14 cellular contexts compared by ENCODE assay signal in the genomic region with DNA sequence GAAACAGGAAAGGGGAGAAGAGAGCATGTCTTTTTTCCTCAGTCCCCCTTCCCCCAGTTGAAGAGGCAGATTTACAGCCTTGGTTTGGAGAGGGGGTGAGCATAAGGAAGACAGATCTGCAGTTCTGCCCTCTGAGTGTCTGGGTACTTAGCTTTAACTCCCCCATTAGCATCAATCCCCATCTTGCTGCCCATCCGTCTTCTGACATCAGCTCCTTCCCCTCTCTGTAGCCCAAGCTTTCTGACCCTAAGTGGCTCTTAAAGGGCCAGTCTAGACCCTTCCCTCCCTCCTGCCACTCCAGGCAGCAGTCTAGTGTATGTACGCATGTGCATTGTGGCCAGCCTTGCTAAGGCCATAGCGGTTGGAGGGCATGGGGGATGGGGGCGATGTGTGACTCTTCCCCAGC. TPM values are rescaled to one million over a fixed set of nuclear protein-coding genes. Genes with fewer than 3 reads are reported as not detected.
DNase-seq lines count a peak whose midpoint lies in the region; ATAC-seq and TF ChIP-seq lines count a peak whose summit lies in the region.
"Had no signal": no experiment of that assay in that cellular context is flagged by ENCODE, and none has a peak within 500 bp of the region (broad histone marks: within the 10 kb centered on the region; RNA-seq: fewer than 3 reads in every experiment).

No MANE protein-coding gene starts in this region.

- H3K36me3 Mint-ChIP-seq in natural killer cell treated with Interleukin-12 subunit alpha and Interleukin-12 subunit beta and Interleukin-15 and Interleukin-18, amount 100 ng/mL, for 72 hours, result no peaks in the 10 kb centered on the region
- H3K36me3 Mint-ChIP-seq in natural killer cell, result no peaks in the 10 kb centered on the region
- H3K36me3 Mint-ChIP-seq: activated CD8-positive, alpha-beta memory T cell treated with anti-CD3 and anti-CD28 coated beads, Interleukin-2, amount 10 ng/mL, durations not matched to agents 7 days and 5 days; naive B cell had no signal

- H3K23ac ChIP-seq in mesendoderm (ENCODE audit: low read length), result no peak overlapping the region

- no peak for TF ChIP-seq POLR2A in vagina (IDR thresholded peaks at IDR 0.05)

- H3K27ac ChIP-seq in WERI-Rb-1 (peak overlapping the region; percentile 98), mesendoderm (ENCODE audit: low read depth, low read length) (peak overlapping the region; percentile 93), vagina (peak overlapping the region; percentile 92), ascending aorta (no peak overlapping the region), left ventricle myocardium inferior (replicated peaks) (no peak overlapping the region)

- no peak for ATAC-seq in natural killer cell treated with Interleukin-12 subunit alpha and Interleukin-12 subunit beta and Interleukin-15 and Interleukin-18, amount 100 ng/mL, for 72 hours
- ATAC-seq in natural killer cell, result no peak
- ATAC-seq: activated CD8-positive, alpha-beta memory T cell treated with anti-CD3 and anti-CD28 coated beads, Interleukin-2, amount 10 ng/mL, durations not matched to agents 7 days and 5 days had no signal

- H3K4me2 ChIP-seq in mesendoderm (ENCODE audit: low read length), result no peak overlapping the region

- no peak for TF ChIP-seq CTCF in natural killer cell (IDR thresholded peaks at IDR 0.05)
- TF ChIP-seq CTCF in WERI-Rb-1 (IDR thresholded peaks at IDR 0.05; ENCODE audit: low read depth, low read length), result no peak
- no peak for TF ChIP-seq CTCF in vagina (IDR thresholded peaks at IDR 0.05)
- no peak for TF ChIP-seq CTCF in ascending aorta (IDR thresholded peaks at IDR 0.05)
- TF ChIP-seq CTCF in left ventricle myocardium inferior (IDR thresholded peaks at IDR 0.05; ENCODE audit: borderline replicate concordance), result no peak

- no peak overlapping the region for H3K4me3 Mint-ChIP-seq in natural killer cell treated with Interleukin-12 subunit alpha and Interleukin-12 subunit beta and Interleukin-15 and Interleukin-18, amount 100 ng/mL, for 72 hours
- H3K4me3 Mint-ChIP-seq in natural killer cell, result no peak overlapping the region
- H3K4me3 Mint-ChIP-seq: activated CD8-positive, alpha-beta memory T cell treated with anti-CD3 and anti-CD28 coated beads, Interleukin-2, amount 10 ng/mL, durations not matched to agents 7 days and 5 days had no signal

- H2BK5ac ChIP-seq in mesendoderm (ENCODE audit: low read length), result peak overlapping the region; percentile 77

- no peaks in the 10 kb centered on the region for H3K27me3 ChIP-seq in WERI-Rb-1 (ENCODE audit: insufficient read depth, low read depth, severe bottlenecking)
- no peaks in the 10 kb centered on the region for H3K27me3 ChIP-seq in mesendoderm (ENCODE audit: insufficient read depth, low read length, poor library complexity)
- no peaks in the 10 kb centered on the region for H3K27me3 ChIP-seq in vagina
- no peaks in the 10 kb centered on the region for H3K27me3 ChIP-seq in ascending aorta
- no peaks in the 10 kb centered on the region for H3K27me3 ChIP-seq in left ventricle myocardium inferior (ENCODE audit: low read depth)

- DNase-seq in natural killer cell treated with Interleukin-12 subunit alpha and Interleukin-12 subunit beta and Interleukin-15 and Interleukin-18, amount 100 ng/mL, for 72 hours (ENCODE audit: low spot score), result peak; percentile 20
- no peak for DNase-seq in natural killer cell
- peak; percentile 94 for DNase-seq in WERI-Rb-1
- peak; percentile 60 for DNase-seq in mesendoderm
- no peak for DNase-seq in vagina (ENCODE audit: extremely low spot score in 2 of 2)
- no peak for DNase-seq in ascending aorta (ENCODE audit: low spot score in 2 of 2)
- no peak for DNase-seq in cortex of kidney (lab: John Stamatoyannopoulos, UW)
- DNase-seq in left ventricle myocardium inferior, result no peak
- DNase-seq: activated CD8-positive, alpha-beta memory T cell treated with anti-CD3 and anti-CD28 coated beads, Interleukin-2, amount 10 ng/mL, durations not matched to agents 7 days and 5 days; aorta; MM.1S; naive B cell; T-helper 9 cell had no signal

- H3K56ac ChIP-seq in mesendoderm (ENCODE audit: low read length), result peak overlapping the region; percentile 100

- WGBS in mesendoderm (ENCODE audit: extremely low coverage, insufficient coverage, low lambda C conversion rate), result no CpG with 5 or more reads among the region's 4 CpGs

- peak overlapping the region; percentile 3 for H3K18ac ChIP-seq in mesendoderm (ENCODE audit: low read length)

- H3K4me3 ChIP-seq in WERI-Rb-1 (ENCODE audit: low read depth, low read length) (no peak overlapping the region; the same call in 1 of the 2 replicates), mesendoderm (ENCODE audit: low read length) (no peak overlapping the region), vagina (no peak overlapping the region), ascending aorta (no peak overlapping the region), left ventricle myocardium inferior (no peak overlapping the region)

- no peak overlapping the region for H3K4ac ChIP-seq in mesendoderm (ENCODE audit: low read depth, low read length)

- H2AK5ac ChIP-seq in mesendoderm (ENCODE audit: low read length), result peak overlapping the region; percentile 98

- H3K4me1 ChIP-seq in mesendoderm (ENCODE audit: control insufficient read depth, low read depth, low read length) (peaks cover 29% of the 10 kb centered on the region), vagina (peaks cover 42% of the 10 kb centered on the region), ascending aorta (peaks cover 6 to 29% of the 10 kb centered on the region in 2 donors), left ventricle myocardium inferior (peaks cover 48% of the 10 kb centered on the region)

- no peaks in the 10 kb centered on the region for H3K9me3 Mint-ChIP-seq in natural killer cell treated with Interleukin-12 subunit alpha and Interleukin-12 subunit beta and Interleukin-15 and Interleukin-18, amount 100 ng/mL, for 72 hours
- no peaks in the 10 kb centered on the region for H3K9me3 Mint-ChIP-seq in natural killer cell
- H3K9me3 Mint-ChIP-seq: naive B cell had no signal

- no peak overlapping the region for H2BK15ac ChIP-seq in mesendoderm (replicated peaks; ENCODE audit: low read depth)

- H3K9ac ChIP-seq in mesendoderm (ENCODE audit: low read length), result peak overlapping the region; percentile 97

- H3K36me3 ChIP-seq in WERI-Rb-1 (no peaks in the 10 kb centered on the region), mesendoderm (ENCODE audit: control insufficient read depth, insufficient read depth, low read length) (no peaks in the 10 kb centered on the region), vagina (no peaks in the 10 kb centered on the region), ascending aorta (no peaks in the 10 kb centered on the region), left ventricle myocardium inferior (no peaks in the 10 kb centered on the region)

- H3K9me3 ChIP-seq in WERI-Rb-1 (ENCODE audit: severe bottlenecking) (no peaks in the 10 kb centered on the region), vagina (no peaks in the 10 kb centered on the region), ascending aorta (no peaks in the 10 kb centered on the region), left ventricle myocardium inferior (replicated peaks) (no peaks in the 10 kb centered on the region)

- no peaks in the 10 kb centered on the region for H3K79me1 ChIP-seq in mesendoderm (ENCODE audit: low read length)

- no peak overlapping the region for H3K27ac Mint-ChIP-seq in natural killer cell treated with Interleukin-12 subunit alpha and Interleukin-12 subunit beta and Interleukin-15 and Interleukin-18, amount 100 ng/mL, for 72 hours
- H3K27ac Mint-ChIP-seq in natural killer cell, result peak overlapping the region in 1 of 2 donors; percentile 31
- H3K27ac Mint-ChIP-seq: activated CD8-positive, alpha-beta memory T cell treated with anti-CD3 and anti-CD28 coated beads, Interleukin-2, amount 10 ng/mL, durations not matched to agents 7 days and 5 days had no signal

- H4K5ac ChIP-seq in mesendoderm (ENCODE audit: low read length), result no peak overlapping the region

- no peaks in the 10 kb centered on the region for H3K27me3 Mint-ChIP-seq in natural killer cell treated with Interleukin-12 subunit alpha and Interleukin-12 subunit beta and Interleukin-15 and Interleukin-18, amount 100 ng/mL, for 72 hours
- no peaks in the 10 kb centered on the region for H3K27me3 Mint-ChIP-seq in natural killer cell (ENCODE audit: low read depth in 2 of 2)
- H3K27me3 Mint-ChIP-seq: activated CD8-positive, alpha-beta memory T cell treated with anti-CD3 and anti-CD28 coated beads, Interleukin-2, amount 10 ng/mL, durations not matched to agents 7 days and 5 days; naive B cell had no signal

- no peak overlapping the region for H4K8ac ChIP-seq in mesendoderm (ENCODE audit: low read depth, low read length)

- intact Hi-C loops in natural killer cell (cut with micrococcal nuclease), result no loop called here
- intact Hi-C loops in vagina (cut with DNase I), result loop anchor here (5.0 kb wide), 1 partner anchor 75 kb away; the partner anchor contains the start of genes CBX5 and HNRNPA1
- intact Hi-C loops in ascending aorta (cut with DNase I), result loop anchor here (10.0 kb wide), 1 partner anchor 342 kb away; no protein-coding TSS in a partner anchor
- intact Hi-C loops in left ventricle myocardium inferior (cut with micrococcal nuclease), result no loop called here

- peak overlapping the region; percentile 49 for H2BK120ac ChIP-seq in mesendoderm (ENCODE audit: low read depth, low read length)

- no peaks in the 10 kb centered on the region for H3K79me2 ChIP-seq in mesendoderm (ENCODE audit: control insufficient read depth, insufficient read depth, low read length)

- peaks cover 7 to 26% of the 10 kb centered on the region in 2 donors for H3K4me1 Mint-ChIP-seq in natural killer cell treated with Interleukin-12 subunit alpha and Interleukin-12 subunit beta and Interleukin-15 and Interleukin-18, amount 100 ng/mL, for 72 hours (ENCODE audit: low read depth in 2 of 2)
- H3K4me1 Mint-ChIP-seq in natural killer cell, result peaks cover 0 to 5% of the 10 kb centered on the region in 2 donors

RNA-seq across cellular contexts. Expression of gene GPR84, which starts 7.3 kb away (rescaled TPM):
- 10 to 100 TPM; 23.5 to 91.5 TPM for total RNA-seq in natural killer cell treated with Interleukin-12 subunit alpha and Interleukin-12 subunit beta and Interleukin-15 and Interleukin-18, amount 100 ng/mL, for 72 hours
- total RNA-seq in natural killer cell (1 to 10 TPM in 1 of 3 donors, under 1 TPM in 2; 0.45 to 4.9 (median 0.59) TPM), vagina (not detected), ascending aorta (not detected), left ventricle myocardium inferior (not detected)
- polyA plus RNA-seq in mesendoderm (2013, experiment 1 of 2), result not detected
- polyA plus RNA-seq in mesendoderm (2013, experiment 2 of 2), result not detected
- polyA plus RNA-seq: BJ had no signal

RNA-seq across cellular contexts. Expression of gene ZNF385A, which starts 27.6 kb away (rescaled TPM):
- 1 to 10 TPM; 1.1 to 1.5 TPM for total RNA-seq in natural killer cell treated with Interleukin-12 subunit alpha and Interleukin-12 subunit beta and Interleukin-15 and Interleukin-18, amount 100 ng/mL, for 72 hours
- total RNA-seq in natural killer cell (1 to 10 TPM; 5.4 to 9.8 (median 8.9) TPM), vagina (38.8 TPM), ascending aorta (53.2 TPM), left ventricle myocardium inferior (7.1 TPM)
- 6.6 TPM for polyA plus RNA-seq in mesendoderm (2013, experiment 1 of 2)
- 6.0 TPM for polyA plus RNA-seq in mesendoderm (2013, experiment 2 of 2)

RNA-seq across cellular contexts. Expression of gene COPZ1, which starts 32.0 kb away (rescaled TPM):
- total RNA-seq in natural killer cell treated with Interleukin-12 subunit alpha and Interleukin-12 subunit beta and Interleukin-15 and Interleukin-18, amount 100 ng/mL, for 72 hours, result 100 to 1,000 TPM; 111 to 158 TPM
- 10 to 100 TPM; 66.3 to 83.6 (median 79.7) TPM for total RNA-seq in natural killer cell
- 105 TPM for polyA plus RNA-seq in mesendoderm (2013, experiment 1 of 2)
- polyA plus RNA-seq in mesendoderm (2013, experiment 2 of 2), result 99.7 TPM
- total RNA-seq in vagina, result 47.6 TPM
- 60.3 TPM for total RNA-seq in ascending aorta
- 110 TPM for total RNA-seq in left ventricle myocardium inferior

RNA-seq across cellular contexts. Expression of gene NFE2, which starts 56.1 kb away (rescaled TPM):
- total RNA-seq in natural killer cell treated with Interleukin-12 subunit alpha and Interleukin-12 subunit beta and Interleukin-15 and Interleukin-18, amount 100 ng/mL, for 72 hours, result 1 to 10 TPM in 1 of 2 donors, not detected in 1; 3.7 TPM
- total RNA-seq in natural killer cell (10 to 100 TPM in 1 of 3 donors, 1 to 10 TPM in 2; 2.0 to 15.4 (median 2.0) TPM), vagina (not detected), ascending aorta (not detected), left ventricle myocardium inferior (0.71 TPM)
- polyA plus RNA-seq in mesendoderm (2013, experiment 1 of 2), result 1.4 TPM
- polyA plus RNA-seq in mesendoderm (2013, experiment 2 of 2), result 1.7 TPM
- total RNA-seq: activated CD8-positive, alpha-beta memory T cell treated with anti-CD3 and anti-CD28 coated beads, Interleukin-2, amount 10 ng/mL, durations not matched to agents 7 days and 5 days had no signal

Comparison
In these comparisons a context has a peak if more than half of its experiments do, and no peak if none do; other contexts are left out.
1. DNase-seq: peak in natural killer cell treated with Interleukin-12 subunit alpha and Interleukin-12 subunit beta and Interleukin-15 and Interleukin-18, amount 100 ng/mL, for 72 hours (single experiment), WERI-Rb-1 (single experiment) and mesendoderm (single experiment); none in natural killer cell (single experiment), vagina (0 of 2), ascending aorta (0 of 2), cortex of kidney (single experiment) and left ventricle myocardium inferior (single experiment).
2. RNA of gene GPR84, which starts 7.3 kb away (total RNA-seq): 23.5 to 91.5 TPM in natural killer cell treated with Interleukin-12 subunit alpha and Interleukin-12 subunit beta and Interleukin-15 and Interleukin-18, amount 100 ng/mL, for 72 hours; 0.45 to 4.9 TPM in natural killer cell, not detected in vagina (single experiment), not detected in left ventricle myocardium inferior (single experiment) and not detected in ascending aorta (single experiment); every median in the first group is over 4 times any median in the second.
3. H3K27ac ChIP-seq: peak in WERI-Rb-1 (single experiment), mesendoderm (single experiment) and vagina (single experiment); none in ascending aorta (0 of 2) and left ventricle myocardium inferior (single experiment).
4. intact Hi-C loops: an anchor here in vagina (5.0 kb wide) and ascending aorta (10.0 kb wide); none called in natural killer cell and left ventricle myocardium inferior.